Comparison of ENCODE assay signal across 10 cellular contexts in genomic region chr11:4025248-4025956, GRCh38.
DNase-seq lines count a peak whose midpoint lies in the region; ATAC-seq, FAIRE-seq and TF ChIP-seq lines count a peak whose summit lies in the region.
"Had no signal": no experiment of that assay in that cellular context is flagged by ENCODE, and none has a peak within 500 bp of the region (broad histone marks: within the 10 kb centered on the region; RNA-seq: fewer than 3 reads in every experiment).

No MANE protein-coding gene starts in this region.

- no peak for FAIRE-seq in H54 (lab: Jason Lieb, UNC)
- FAIRE-seq: urothelium cell line had no signal

- WGBS in adrenal gland, 4 donors = 35 to 48% (median 43%) methylated on average over 3 of the region's 3 CpGs
- 9 to 23% methylated on average over 2 to 3 of the region's 3 CpGs for WGBS in gastroesophageal sphincter (ENCODE audit: low coverage in 1 of 2), 2 donors
- 16 to 21% (median 17%) methylated on average over 3 of the region's 3 CpGs for WGBS in psoas muscle, 3 donors

- H3K27me3 ChIP-seq in adrenal gland = no peaks in the 10 kb centered on the region
- H3K27me3 ChIP-seq in gastroesophageal sphincter = no peaks in the 10 kb centered on the region
- no peaks in the 10 kb centered on the region for H3K27me3 ChIP-seq in psoas muscle (ENCODE audit: insufficient read depth in 3 of 3, low read length in 2 of 3)

- ATAC-seq in gastroesophageal sphincter (peak; percentile 61), psoas muscle (peak in 2 of 4 donors; percentile 23 to 43)

- H3K27ac ChIP-seq in adrenal gland (peak overlapping the region in 3 of 5 donors; percentile 14 to 68 (median 42)), gastroesophageal sphincter (peak overlapping the region; percentile 75 to 84 (median 78)), psoas muscle (peak overlapping the region; percentile 72), substantia nigra (ENCODE audit: low read depth, low read length, poor library complexity, severe bottlenecking) (no peak overlapping the region)

- H3K4me1 ChIP-seq in adrenal gland (replicated peaks in 1 of 2) (peaks cover 5 to 23% of the 10 kb centered on the region in 2 donors), gastroesophageal sphincter (peaks cover 19 to 59% (median 33%) of the 10 kb centered on the region in 3 donors), psoas muscle (peaks cover 36% of the 10 kb centered on the region)

- H3K9me3 ChIP-seq in adrenal gland (replicated peaks in 1 of 3) (no peaks in the 10 kb centered on the region), gastroesophageal sphincter (no peaks in the 10 kb centered on the region), psoas muscle (no peaks in the 10 kb centered on the region)

- no peak for TF ChIP-seq EP300 in gastroesophageal sphincter (IDR thresholded peaks at IDR 0.05)

- TF ChIP-seq POLR2A in adrenal gland (IDR thresholded peaks at IDR 0.05) (no peak), gastroesophageal sphincter (IDR thresholded peaks at IDR 0.05) (no peak), H54 (IDR thresholded peaks at IDR 0.05; ENCODE audit: low read depth, low read length) (no peak)

- DNase-seq in AG20443 (ENCODE audit: low spot score) (peak; percentile 46), adrenal gland (peak in 2 of 7 donors; percentile 30 to 31), psoas muscle (no peak), DMS79 treated with DMSO at 0.1 percent for 48 hours (lab: John Stamatoyannopoulos, UW) (no peak), UCSD-AML1 (lab: John Stamatoyannopoulos, UW; ENCODE audit: unreplicated experiment) (no peak), H54 (ENCODE audit: insufficient read length, low spot score) (no peak), substantia nigra (lab: John Stamatoyannopoulos, UW) (no peak)
- DNase-seq: NCI-H69 had no signal

- H3K36me3 ChIP-seq in adrenal gland (replicated peaks in 1 of 2) (no peaks in the 10 kb centered on the region), gastroesophageal sphincter (peaks cover 0 to 4% of the 10 kb centered on the region in 2 donors), psoas muscle (ENCODE audit: insufficient read depth in 1 of 2, low read depth in 1 of 2) (no peaks in the 10 kb centered on the region)

- TF ChIP-seq CTCF in adrenal gland (IDR thresholded peaks at IDR 0.05) (no peak), gastroesophageal sphincter (IDR thresholded peaks at IDR 0.05) (no peak), psoas muscle (IDR thresholded peaks at IDR 0.05) (no peak)

- H3K4me3 ChIP-seq in adrenal gland = no peak overlapping the region
- no peak overlapping the region for H3K4me3 ChIP-seq in gastroesophageal sphincter
- H3K4me3 ChIP-seq in psoas muscle = peak overlapping the region; percentile 23

- intact Hi-C loops in adrenal gland (cut with DNase I) (no loop called here), psoas muscle (cut with DNase I) (no loop called here)
